Comparison of ENCODE assay signal across 8 cellular contexts in genomic region chr10:72273410-72274212, GRCh38. TPM values are rescaled to one million over a fixed set of nuclear protein-coding genes. Genes with fewer than 3 reads are reported as not detected.
DNase-seq lines count a peak whose midpoint lies in the region; ATAC-seq and TF ChIP-seq lines count a peak whose summit lies in the region.

Gene DDIT4, plus strand, starts transcription at chr10:72273924. Its CDS starts 293 bp downstream, at chr10:72274217.

- H3K4me3 Mint-ChIP-seq in dendritic cell treated with granulocyte-macrophage colony-stimulating factor and Interleukin-4, amounts not matched to agents 40 ng/mL and 50 ng/mL, for 4 days, result peak within 1 kb of the TSS; percentile 93

- ATAC-seq in GM19372 (IDR thresholded peaks at IDR 0.05; ENCODE audit: low read depth, unreplicated experiment), result peak; percentile 83
- ATAC-seq in HG03558 (IDR thresholded peaks at IDR 0.05; ENCODE audit: extremely low read depth, unreplicated experiment), result peak; percentile 74
- ATAC-seq in left lung, result peak; percentile 89

- no peak for TF ChIP-seq CTCF in left lung (IDR thresholded peaks at IDR 0.05)

- no peaks in the 10 kb centered on the region for H3K9me3 ChIP-seq in left lung

- no peaks in the 10 kb centered on the region for H3K9me3 Mint-ChIP-seq in dendritic cell treated with granulocyte-macrophage colony-stimulating factor and Interleukin-4, amounts not matched to agents 40 ng/mL and 50 ng/mL, for 4 days

- H3K27me3 Mint-ChIP-seq in dendritic cell treated with granulocyte-macrophage colony-stimulating factor and Interleukin-4, amounts not matched to agents 40 ng/mL and 50 ng/mL, for 4 days, result peaks cover 15% of the 10 kb centered on the region

- H3K27ac ChIP-seq in left lung, result peak within 1 kb of the TSS; percentile 87 to 99

- peak within 1 kb of the TSS; percentile 71 for H3K27ac Mint-ChIP-seq in dendritic cell treated with granulocyte-macrophage colony-stimulating factor and Interleukin-4, amounts not matched to agents 40 ng/mL and 50 ng/mL, for 4 days

- H3K36me3 ChIP-seq in left lung, result peaks cover 0 to 20% of the 10 kb centered on the region in 2 donors

- peak within 1 kb of the TSS; percentile 83 to 96 for H3K4me3 ChIP-seq in left lung

- peaks cover 16 to 49% of the 10 kb centered on the region in 2 donors for H3K4me1 ChIP-seq in left lung

- peaks cover 28% of the 10 kb centered on the region for H3K36me3 Mint-ChIP-seq in dendritic cell treated with granulocyte-macrophage colony-stimulating factor and Interleukin-4, amounts not matched to agents 40 ng/mL and 50 ng/mL, for 4 days (ENCODE audit: low read depth)

- H3K4me1 Mint-ChIP-seq in dendritic cell treated with granulocyte-macrophage colony-stimulating factor and Interleukin-4, amounts not matched to agents 40 ng/mL and 50 ng/mL, for 4 days (ENCODE audit: low read depth), result peaks cover 57% of the 10 kb centered on the region

- intact Hi-C loops in dendritic cell treated with granulocyte-macrophage colony-stimulating factor and Interleukin-4, amounts not matched to agents 40 ng/mL and 50 ng/mL, for 4 days (cut with micrococcal nuclease), result loop anchor here (1.0 to 5.0 kb wide), 3 partner anchors 17 to 64 kb away; no protein-coding TSS in a partner anchor
- intact Hi-C loops in left lung (cut with DNase I), result loop anchor here in 1 of 2 donors (10.0 kb wide), 1 partner anchor 61 kb away; no protein-coding TSS in a partner anchor

- DNase-seq in C1 segment of cervical spinal cord (lab: John Stamatoyannopoulos, UW) (peak; percentile 74 to 100 (median 98)), NCI-H748 treated with DMSO at 0.1 percent for 48 hours (lab: John Stamatoyannopoulos, UW) (peak; percentile 73), left lung (peak; percentile 99 to 100)
- DNase-seq in activated CD4-positive, alpha-beta T cell treated with anti-CD3 and anti-CD28 coated beads, Interleukin-2, amount 50 U/mL, for 24 hours (ENCODE audit: low read depth in 1 of 2, low spot score in 1 of 2), result peak; percentile 92 to 97
- peak; percentile 96 to 97 for DNase-seq in stimulated activated CD4-positive, alpha-beta T cell treated with anti-CD3 and anti-CD28 coated beads, Interleukin-2, amount 100 ng/mL, for 48 hours

- H3K27me3 ChIP-seq in left lung, result no peaks in the 10 kb centered on the region

RNA-seq across cellular contexts. Expression of gene DDIT4, which starts in this region (rescaled TPM):
- total RNA-seq in left lung, result 10 to 100 TPM; 40.7 to 73.8 TPM

Comparison
In these comparisons a context has a peak if more than half of its experiments do, and no peak if none do; other contexts are left out.
1. Peak in every context shown above with its lines: DNase-seq, ATAC-seq, H3K4me3 ChIP-seq and H3K27ac ChIP-seq.